In the genomic region with DNA sequence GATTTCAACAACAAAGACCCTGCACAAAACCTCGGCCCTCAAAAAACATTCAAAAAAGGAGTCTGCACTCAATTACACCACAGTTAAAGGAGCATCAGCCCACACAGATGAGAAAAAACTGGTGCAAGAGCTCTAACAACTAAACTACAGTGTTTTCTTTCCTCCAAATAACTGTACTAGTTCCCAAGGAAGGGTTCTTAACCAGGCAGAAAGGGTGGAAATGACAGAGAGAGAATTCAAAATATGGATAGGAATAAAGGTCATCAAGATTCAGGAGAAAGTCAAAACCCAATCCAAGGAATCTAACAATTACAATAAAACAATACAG, we compare ENCODE assay signal across 16 cellular contexts.
"Had no signal": no experiment of that assay in that cellular context is flagged by ENCODE, and none has a peak within 500 bp of the region (broad histone marks: within the 10 kb centered on the region; RNA-seq: fewer than 3 reads in every experiment).

No MANE protein-coding gene starts in this region.

- H3K36me3 Mint-ChIP-seq: activated naive CD8-positive, alpha-beta T cell treated with anti-CD3 and anti-CD28 coated beads, Interleukin-2, amount 10 ng/mL, durations not matched to agents 7 days and 5 days had no signal

- DNase-seq: activated CD4-positive, alpha-beta T cell treated with anti-CD3 and anti-CD28 coated beads for 48 hours; activated naive CD4-positive, alpha-beta T cell; activated naive CD8-positive, alpha-beta T cell treated with anti-CD3 and anti-CD28 coated beads, Interleukin-2, amount 10 ng/mL, durations not matched to agents 7 days and 5 days; effector CD8-positive, alpha-beta T cell; head of caudate nucleus; left colon; lower lobe of right lung; midbrain; retina; stimulated activated CD4-positive, alpha-beta T cell treated with anti-CD3 and anti-CD28 coated beads, Interleukin-2, amount 100 ng/mL, for 48 hours; T-helper 17 cell; thyroid gland had no signal

- H3K4me1 ChIP-seq: lower lobe of right lung, thyroid gland had no signal

- H3K27ac ChIP-seq: brain microvascular endothelial cell, epithelial cell of prostate, lower lobe of right lung, neutrophil, thyroid gland had no signal

- H3K27me3 Mint-ChIP-seq: activated naive CD8-positive, alpha-beta T cell treated with anti-CD3 and anti-CD28 coated beads, Interleukin-2, amount 10 ng/mL, durations not matched to agents 7 days and 5 days; stimulated activated memory B cell treated with anti-CD40 and anti-IgM and Interleukin-4, amounts not matched to agents 10 μg/mL and 1 μg/mL and 100 μg/mL, for 72 hours; T-helper 17 cell had no signal

- H3K4me1 Mint-ChIP-seq: activated naive CD8-positive, alpha-beta T cell treated with anti-CD3 and anti-CD28 coated beads, Interleukin-2, amount 10 ng/mL, durations not matched to agents 7 days and 5 days; stimulated activated memory B cell treated with anti-CD40 and anti-IgM and Interleukin-4, amounts not matched to agents 10 μg/mL and 1 μg/mL and 100 μg/mL, for 72 hours; T-helper 17 cell had no signal

- H3K36me3 ChIP-seq: brain microvascular endothelial cell, lower lobe of right lung, neutrophil, thyroid gland had no signal

- H3K27me3 ChIP-seq: brain microvascular endothelial cell, neutrophil, thyroid gland had no signal

- ATAC-seq: stimulated activated memory B cell treated with anti-CD40 and anti-IgM and Interleukin-4, amounts not matched to agents 10 μg/mL and 1 μg/mL and 100 μg/mL, for 72 hours; T-helper 17 cell had no signal

- H3K27ac Mint-ChIP-seq: activated naive CD8-positive, alpha-beta T cell treated with anti-CD3 and anti-CD28 coated beads, Interleukin-2, amount 10 ng/mL, durations not matched to agents 7 days and 5 days; stimulated activated memory B cell treated with anti-CD40 and anti-IgM and Interleukin-4, amounts not matched to agents 10 μg/mL and 1 μg/mL and 100 μg/mL, for 72 hours; T-helper 17 cell had no signal

- H3K9me3 ChIP-seq: lower lobe of right lung, neutrophil, thyroid gland had no signal

- H3K4me3 ChIP-seq: lower lobe of right lung, thyroid gland had no signal

- H3K4me3 Mint-ChIP-seq: activated naive CD8-positive, alpha-beta T cell treated with anti-CD3 and anti-CD28 coated beads, Interleukin-2, amount 10 ng/mL, durations not matched to agents 7 days and 5 days; stimulated activated memory B cell treated with anti-CD40 and anti-IgM and Interleukin-4, amounts not matched to agents 10 μg/mL and 1 μg/mL and 100 μg/mL, for 72 hours; T-helper 17 cell had no signal
